In genomic region chr7:99184468-99185225, GRCh38 we compare ENCODE assay signal across 1 cellular context.
TF ChIP-seq lines count a peak whose summit lies in the region.

No MANE protein-coding gene starts in this region.

TF ChIP-seq in K562, 482 proteins besides CTCF, POLR2A, EP300 and RAD21 (continued from another document):
- 0 out of 2 replicates have a peak, but pooled peaks have one; percentile 19 for TF ChIP-seq ESRRA (IDR thresholded peaks at IDR 0.05; ENCODE audit: borderline replicate concordance, low read depth)
- no peak for TF ChIP-seq SMAD4 (CRISPR knock-in tag; conservative IDR thresholded peaks at IDR 0.05)
- no peak for TF ChIP-seq NFIC (IDR thresholded peaks at IDR 0.05)
- no peak for TF ChIP-seq HINFP (tag; conservative IDR thresholded peaks at IDR 0.05; ENCODE audit: low read depth)
- TF ChIP-seq AFF1 (IDR thresholded peaks at IDR 0.05; ENCODE audit: low read depth in 1 of 2, partially characterized antibody in 2 of 2): no peak
- TF ChIP-seq L3MBTL2 (IDR thresholded peaks at IDR 0.05): peak; percentile 45; the same call in 1 of the 2 replicates
- TF ChIP-seq, protein P1, sequence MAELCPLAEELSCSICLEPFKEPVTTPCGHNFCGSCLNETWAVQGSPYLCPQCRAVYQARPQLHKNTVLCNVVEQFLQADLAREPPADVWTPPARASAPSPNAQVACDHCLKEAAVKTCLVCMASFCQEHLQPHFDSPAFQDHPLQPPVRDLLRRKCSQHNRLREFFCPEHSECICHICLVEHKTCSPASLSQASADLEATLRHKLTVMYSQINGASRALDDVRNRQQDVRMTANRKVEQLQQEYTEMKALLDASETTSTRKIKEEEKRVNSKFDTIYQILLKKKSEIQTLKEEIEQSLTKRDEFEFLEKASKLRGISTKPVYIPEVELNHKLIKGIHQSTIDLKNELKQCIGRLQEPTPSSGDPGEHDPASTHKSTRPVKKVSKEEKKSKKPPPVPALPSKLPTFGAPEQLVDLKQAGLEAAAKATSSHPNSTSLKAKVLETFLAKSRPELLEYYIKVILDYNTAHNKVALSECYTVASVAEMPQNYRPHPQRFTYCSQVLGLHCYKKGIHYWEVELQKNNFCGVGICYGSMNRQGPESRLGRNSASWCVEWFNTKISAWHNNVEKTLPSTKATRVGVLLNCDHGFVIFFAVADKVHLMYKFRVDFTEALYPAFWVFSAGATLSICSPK (IDR thresholded peaks at IDR 0.05; ENCODE audit: borderline replicate concordance): no peak
- TF ChIP-seq, protein P2, sequence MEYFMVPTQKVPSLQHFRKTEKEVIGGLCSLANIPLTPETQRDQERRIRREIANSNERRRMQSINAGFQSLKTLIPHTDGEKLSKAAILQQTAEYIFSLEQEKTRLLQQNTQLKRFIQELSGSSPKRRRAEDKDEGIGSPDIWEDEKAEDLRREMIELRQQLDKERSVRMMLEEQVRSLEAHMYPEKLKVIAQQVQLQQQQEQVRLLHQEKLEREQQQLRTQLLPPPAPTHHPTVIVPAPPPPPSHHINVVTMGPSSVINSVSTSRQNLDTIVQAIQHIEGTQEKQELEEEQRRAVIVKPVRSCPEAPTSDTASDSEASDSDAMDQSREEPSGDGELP (CRISPR knock-in tag; IDR thresholded peaks at IDR 0.05; ENCODE audit: borderline replicate concordance): peak; percentile 36; the same call in 1 of the 2 replicates
- no peak for TF ChIP-seq E2F8 (IDR thresholded peaks at IDR 0.05; ENCODE audit: low read depth, partially characterized antibody)
- TF ChIP-seq MCM3 (IDR thresholded peaks at IDR 0.05): 0 out of 2 replicates have a peak, but pooled peaks have one; percentile 22
- TF ChIP-seq TFAM (CRISPR knock-in tag; conservative IDR thresholded peaks at IDR 0.05): no peak
- TF ChIP-seq PHB (CRISPR knock-in tag; IDR thresholded peaks at IDR 0.05): no peak
- no peak for TF ChIP-seq BDP1 (IDR thresholded peaks at IDR 0.05; ENCODE audit: insufficient read depth, insufficient read length)
- no peak for TF ChIP-seq ZNF76 (CRISPR knock-in tag; IDR thresholded peaks at IDR 0.05; ENCODE audit: borderline replicate concordance)
- TF ChIP-seq THRA (IDR thresholded peaks at IDR 0.05): no peak
- TF ChIP-seq, protein P3, sequence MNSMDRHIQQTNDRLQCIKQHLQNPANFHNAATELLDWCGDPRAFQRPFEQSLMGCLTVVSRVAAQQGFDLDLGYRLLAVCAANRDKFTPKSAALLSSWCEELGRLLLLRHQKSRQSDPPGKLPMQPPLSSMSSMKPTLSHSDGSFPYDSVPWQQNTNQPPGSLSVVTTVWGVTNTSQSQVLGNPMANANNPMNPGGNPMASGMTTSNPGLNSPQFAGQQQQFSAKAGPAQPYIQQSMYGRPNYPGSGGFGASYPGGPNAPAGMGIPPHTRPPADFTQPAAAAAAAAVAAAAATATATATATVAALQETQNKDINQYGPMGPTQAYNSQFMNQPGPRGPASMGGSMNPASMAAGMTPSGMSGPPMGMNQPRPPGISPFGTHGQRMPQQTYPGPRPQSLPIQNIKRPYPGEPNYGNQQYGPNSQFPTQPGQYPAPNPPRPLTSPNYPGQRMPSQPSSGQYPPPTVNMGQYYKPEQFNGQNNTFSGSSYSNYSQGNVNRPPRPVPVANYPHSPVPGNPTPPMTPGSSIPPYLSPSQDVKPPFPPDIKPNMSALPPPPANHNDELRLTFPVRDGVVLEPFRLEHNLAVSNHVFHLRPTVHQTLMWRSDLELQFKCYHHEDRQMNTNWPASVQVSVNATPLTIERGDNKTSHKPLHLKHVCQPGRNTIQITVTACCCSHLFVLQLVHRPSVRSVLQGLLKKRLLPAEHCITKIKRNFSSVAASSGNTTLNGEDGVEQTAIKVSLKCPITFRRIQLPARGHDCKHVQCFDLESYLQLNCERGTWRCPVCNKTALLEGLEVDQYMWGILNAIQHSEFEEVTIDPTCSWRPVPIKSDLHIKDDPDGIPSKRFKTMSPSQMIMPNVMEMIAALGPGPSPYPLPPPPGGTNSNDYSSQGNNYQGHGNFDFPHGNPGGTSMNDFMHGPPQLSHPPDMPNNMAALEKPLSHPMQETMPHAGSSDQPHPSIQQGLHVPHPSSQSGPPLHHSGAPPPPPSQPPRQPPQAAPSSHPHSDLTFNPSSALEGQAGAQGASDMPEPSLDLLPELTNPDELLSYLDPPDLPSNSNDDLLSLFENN (IDR thresholded peaks at IDR 0.05; ENCODE audit: low read depth in 2 of 2, low read length in 2 of 2): no peak
- no peak for TF ChIP-seq POLR2AphosphoS2 (IDR thresholded peaks at IDR 0.05; ENCODE audit: low read length)
TF ChIP-seq in K562: peak in this region for 6.
